In genomic region chr15:59396211-59396610, GRCh38 we compare ENCODE assay signal across 24 cellular contexts.
"Had no signal": no experiment of that assay in that cellular context is flagged by ENCODE, and none has a peak within 500 bp of the region (broad histone marks: within the 10 kb centered on the region; RNA-seq: fewer than 3 reads in every experiment).

No MANE protein-coding gene starts in this region.

- H3K27ac ChIP-seq: adrenal gland, KMS-11, SJCRH30 had no signal

- H3K4me3 ChIP-seq: adrenal gland, MG63, SJCRH30 had no signal

- H3K36me3 ChIP-seq: adrenal gland, MG63, SJCRH30 had no signal

- H3K4me1 ChIP-seq: adrenal gland, SJCRH30 had no signal

- H3K9me2 ChIP-seq: SK-N-SH had no signal

- H3K4me2 ChIP-seq: KMS-11, SK-N-SH had no signal

- DNase-seq: activated CD4-positive, alpha-beta T cell treated with anti-CD3 and anti-CD28 coated beads for 48 hours; activated CD4-positive, alpha-beta T cell treated with anti-CD3 and anti-CD28 coated beads, Interleukin-2, amount 50 U/mL, for 4 hours; activated CD4-positive, CD25-positive, alpha-beta regulatory T cell treated with anti-CD3 and anti-CD28 coated beads, Interleukin-2, amount 50 U/mL, for 72 hours; activated CD8-positive, alpha-beta memory T cell treated with anti-CD3 and anti-CD28 coated beads, Interleukin-2, amount 50 U/mL, for 48 hours; activated CD8-positive, alpha-beta T cell treated with anti-CD3 and anti-CD28 coated beads, Interleukin-2, amount 10 ng/mL, durations not matched to agents 7 days and 5 days; activated naive CD4-positive, alpha-beta T cell treated with anti-CD3 and anti-CD28 coated beads, Interleukin-2, amount 50 U/mL, for 16 hours; activated naive CD8-positive, alpha-beta T cell treated with anti-CD3 and anti-CD28 coated beads, Interleukin-2, amount 10 ng/mL, durations not matched to agents 7 days and 5 days; activated T-cell treated with anti-CD3 and anti-CD28 coated beads, Interleukin-2, amount 50 U/mL, for 1 hour; adrenal gland; anterior cingulate cortex; caudate nucleus; MG63; NCI-H1105; NCI-H1436; NCI-H1694 treated with DMSO at 0.1 percent for 48 hours; NCI-H2029 treated with DMSO at 0.1 percent for 48 hours; NCI-H510A treated with DMSO at 0.1 percent for 48 hours; NCI-H69; Right ventricle myocardium superior; RPMI8226; SJCRH30; SK-N-SH; SW 1271 had no signal

- H3K27me3 ChIP-seq: adrenal gland, MG63 had no signal

- ATAC-seq: activated CD8-positive, alpha-beta T cell treated with anti-CD3 and anti-CD28 coated beads, Interleukin-2, amount 10 ng/mL, durations not matched to agents 7 days and 5 days had no signal

- H3K9me3 ChIP-seq: adrenal gland, MG63, SJCRH30, SK-N-SH had no signal
